26 cellular contexts compared by ENCODE assay signal in genomic region chr10:132867801-132868644, GRCh38.
A peak's percentile ranks its signal among the peaks of the same experiment; 100 is the strongest.
DNase-seq lines count a peak whose midpoint lies in the region; ATAC-seq and TF ChIP-seq lines count a peak whose summit lies in the region.
"Had no signal": no experiment of that assay in that cellular context is flagged by ENCODE, and none has a peak within 500 bp of the region (broad histone marks: within the 10 kb centered on the region; RNA-seq: fewer than 3 reads in every experiment).

No MANE protein-coding gene starts in this region.

- peaks cover 8% of the 10 kb centered on the region for H3K9me3 Mint-ChIP-seq in type B pancreatic cell
- H3K9me3 Mint-ChIP-seq: activated CD4-positive, alpha-beta T cell treated with anti-CD3 and anti-CD28 coated beads, Interleukin-2, amount 10 ng/mL, durations not matched to agents 24 days and 14 days; activated T-cell treated with anti-CD3 and anti-CD28 coated beads, Interleukin-2, amount 50 U/mL, for 72 hours; CD8-positive, alpha-beta T cell had no signal

- no peak for TF ChIP-seq POLR2A in heart left ventricle (IDR thresholded peaks at IDR 0.05)

- no peaks in the 10 kb centered on the region for H3K4me1 ChIP-seq in heart left ventricle
- H3K4me1 ChIP-seq in mucosa of descending colon (ENCODE audit: low read depth): no peaks in the 10 kb centered on the region
- H3K4me1 ChIP-seq: A549, SJSA1 had no signal

- peaks cover 20% of the 10 kb centered on the region for H3K4me1 Mint-ChIP-seq in type B pancreatic cell (ENCODE audit: unreplicated experiment)

- TF ChIP-seq CTCF in heart left ventricle (IDR thresholded peaks at IDR 0.05) (no peak), mucosa of descending colon (IDR thresholded peaks at IDR 0.05) (no peak), type B pancreatic cell (conservative IDR thresholded peaks at IDR 0.05) (no peak)

- intact Hi-C loops in heart left ventricle (cut with DNase I): no loop called here
- intact Hi-C loops in mucosa of descending colon (cut with DNase I, micrococcal nuclease): no loop called here

- 85 to 88% (median 86%) methylated on average over 41 of the region's 41 CpGs for WGBS in heart left ventricle, 4 donors

- no peak overlapping the region for H3K27ac Mint-ChIP-seq in type B pancreatic cell
- H3K27ac Mint-ChIP-seq: activated CD4-positive, alpha-beta T cell treated with anti-CD3 and anti-CD28 coated beads, Interleukin-2, amount 10 ng/mL, durations not matched to agents 24 days and 14 days; activated T-cell treated with anti-CD3 and anti-CD28 coated beads, Interleukin-2, amount 50 U/mL, for 72 hours; CD8-positive, alpha-beta T cell; HFFc6 had no signal

- H3K36me3 ChIP-seq in heart left ventricle (no peaks in the 10 kb centered on the region), mucosa of descending colon (ENCODE audit: low read depth) (no peaks in the 10 kb centered on the region)
- H3K36me3 ChIP-seq: SJSA1, vagina had no signal

- H3K27me3 Mint-ChIP-seq in type B pancreatic cell: peaks cover 2% of the 10 kb centered on the region

- H3K4me3 ChIP-seq in heart left ventricle: no peak overlapping the region
- no peak overlapping the region for H3K4me3 ChIP-seq in mucosa of descending colon
- H3K4me3 ChIP-seq: A549, PC-9, SJSA1, vagina had no signal

- DNase-seq in activated gamma-delta T cell treated with Interleukin-2 at 50 U/mL for 16 hours: peak; percentile 1
- DNase-seq in activated gamma-delta T cell (lab: John Stamatoyannopoulos, UW): no peak
- DNase-seq in heart left ventricle: peak in 4 of 5 donors; percentile 12 to 59 (median 17)
- DNase-seq in mucosa of descending colon: peak in 2 of 3 donors; percentile 8 to 37
- peak; percentile 72 for DNase-seq in type B pancreatic cell (ENCODE audit: extremely low spot score, unreplicated experiment)
- no peak for DNase-seq in GF-D8 (lab: John Stamatoyannopoulos, UW)
- DNase-seq: activated CD4-positive, alpha-beta T cell treated with anti-CD3 and anti-CD28 coated beads, Interleukin-2, amount 10 ng/mL, durations not matched to agents 24 days and 14 days; activated T-cell treated with anti-CD3 and anti-CD28 coated beads, Interleukin-2, amount 50 U/mL, for 72 hours; CD8-positive, alpha-beta T cell; cerebellar nuclear complex; HFFc6; KBM-7; midbrain; MM.1S; NCI-H1417; NCI-H510A; nephron progenitor cell; PC-9; stimulated activated CD4-positive, alpha-beta T cell treated with anti-CD3 and anti-CD28 coated beads, Interleukin-1b, Interleukin-23, amount 100 ng/mL, for 48 hours had no signal

- ATAC-seq in heart left ventricle (no peak), mucosa of descending colon (no peak), GM18867 (IDR thresholded peaks at IDR 0.05; ENCODE audit: unreplicated experiment) (no peak), HG03139 (IDR thresholded peaks at IDR 0.05; ENCODE audit: unreplicated experiment) (no peak)
- ATAC-seq: A549; activated T-cell treated with anti-CD3 and anti-CD28 coated beads, Interleukin-2, amount 50 U/mL, for 72 hours; CD8-positive, alpha-beta T cell; left colon had no signal

- H3K4me3 Mint-ChIP-seq in type B pancreatic cell: no peak overlapping the region
- H3K4me3 Mint-ChIP-seq: activated CD4-positive, alpha-beta T cell treated with anti-CD3 and anti-CD28 coated beads, Interleukin-2, amount 10 ng/mL, durations not matched to agents 24 days and 14 days; activated T-cell treated with anti-CD3 and anti-CD28 coated beads, Interleukin-2, amount 50 U/mL, for 72 hours; CD8-positive, alpha-beta T cell; HFFc6; nephron progenitor cell had no signal

- peaks cover 0 to 17% (median 4%) of the 10 kb centered on the region in 9 donors for H3K27me3 ChIP-seq in heart left ventricle
- H3K27me3 ChIP-seq: vagina had no signal

- no peak overlapping the region for H3K27ac ChIP-seq in heart left ventricle
- H3K27ac ChIP-seq: A549, epithelial cell of prostate, PC-9, SJSA1, vagina had no signal

- H3K9me3 ChIP-seq in heart left ventricle: peaks cover 0 to 12% (median 0%) of the 10 kb centered on the region in 12 donors
- H3K9me3 ChIP-seq in mucosa of descending colon: no peaks in the 10 kb centered on the region
- H3K9me3 ChIP-seq: SJSA1, vagina had no signal

- no peaks in the 10 kb centered on the region for H3K36me3 Mint-ChIP-seq in type B pancreatic cell
- H3K36me3 Mint-ChIP-seq: CD8-positive, alpha-beta T cell had no signal

Comparison
In these comparisons a context has a peak if more than half of its experiments do, and no peak if none do; other contexts are left out.
1. DNase-seq: peak in activated gamma-delta T cell treated with Interleukin-2 at 50 U/mL for 16 hours (single experiment), heart left ventricle (4 of 5), mucosa of descending colon (2 of 3) and type B pancreatic cell (single experiment); none in activated gamma-delta T cell (single experiment) and GF-D8 (single experiment).